ENCODE assay signal across 8 cellular contexts in genomic region chrX:104156630-104157529, GRCh38. TPM values are rescaled to one million over a fixed set of nuclear protein-coding genes. Genes with fewer than 3 reads are reported as not detected.
DNase-seq lines count a peak whose midpoint lies in the region; TF ChIP-seq lines count a peak whose summit lies in the region.

Gene SLC25A53 (minus strand): TSS chrX:104157009. CDS start chrX:104105257, 51,752 bp downstream.

- H3K9me3 Mint-ChIP-seq in endodermal cell (peaks cover 48% of the 10 kb centered on the region), mesothelial cell of epicardium (peaks cover 6% of the 10 kb centered on the region)

- no peaks in the 10 kb centered on the region for H3K9me3 ChIP-seq in endodermal cell (ENCODE audit: control insufficient read depth, low read length)

- H3K4me1 Mint-ChIP-seq in endodermal cell (no peaks in the 10 kb centered on the region), mesothelial cell of epicardium (no peaks in the 10 kb centered on the region)

- peak within 1 kb of the TSS; percentile 62 for H3K9ac ChIP-seq in endodermal cell (ENCODE audit: extremely low read depth, low read length, poor library complexity, severe bottlenecking)

- H3K4me3 Mint-ChIP-seq in endodermal cell = peak within 1 kb of the TSS; percentile 81
- peak within 1 kb of the TSS; percentile 91 for H3K4me3 Mint-ChIP-seq in mesothelial cell of epicardium

- H3K27me3 Mint-ChIP-seq in endodermal cell (ENCODE audit: insufficient read depth) (no peaks in the 10 kb centered on the region), mesothelial cell of epicardium (ENCODE audit: low read depth) (no peaks in the 10 kb centered on the region)

- 0 to 1% methylated on average over 1 to 44 of the region's 44 CpGs for WGBS in endodermal cell (ENCODE audit: insufficient coverage in 1 of 2, insufficient read length in 1 of 2), 2 experiments

- H3K27ac Mint-ChIP-seq in endodermal cell (peak within 1 kb of the TSS; percentile 99), mesothelial cell of epicardium (peak within 1 kb of the TSS; percentile 96)

- H3K4me1 ChIP-seq in endodermal cell (ENCODE audit: control insufficient read depth, insufficient read depth, low read length) = peaks cover 4% of the 10 kb centered on the region

- no peaks in the 10 kb centered on the region for H3K36me3 ChIP-seq in endodermal cell (ENCODE audit: control insufficient read depth, insufficient read depth, low read length)

- peak within 1 kb of the TSS; percentile 92 for H3K4me3 ChIP-seq in endodermal cell (ENCODE audit: low read length)

- H3K36me3 Mint-ChIP-seq in endodermal cell (ENCODE audit: low read depth) (no peaks in the 10 kb centered on the region), mesothelial cell of epicardium (no peaks in the 10 kb centered on the region)

- no peaks in the 10 kb centered on the region for H3K27me3 ChIP-seq in endodermal cell (ENCODE audit: control insufficient read depth, insufficient read depth, low read length, poor library complexity, severe bottlenecking)

- H3K27ac ChIP-seq in endodermal cell (ENCODE audit: low read depth, low read length) = peak within 1 kb of the TSS; percentile 80

- TF ChIP-seq CTCF in GM20000 (IDR thresholded peaks at IDR 0.05; ENCODE audit: extremely low read depth, missing control alignments) = no peak
- TF ChIP-seq CTCF in endodermal cell (conservative IDR thresholded peaks at IDR 0.05) = no peak
- TF ChIP-seq CTCF in mesothelial cell of epicardium (IDR thresholded peaks at IDR 0.05; ENCODE audit: unreplicated experiment) = no peak

- DNase-seq in COLO668 (lab: John Stamatoyannopoulos, UW; ENCODE audit: unreplicated experiment) = peak; percentile 85
- DNase-seq in GM20000 (ENCODE audit: low spot score) = peak; percentile 69
- peak; percentile 45 for DNase-seq in HS-5 (ENCODE audit: low read depth)
- DNase-seq in NOMO-1 (lab: John Stamatoyannopoulos, UW; ENCODE audit: unreplicated experiment in 2 of 2) = peak; percentile 76 to 83
- DNase-seq in activated CD8-positive, alpha-beta memory T cell treated with anti-CD3 and anti-CD28 coated beads, Interleukin-2, amount 50 U/mL, for 1 hour (ENCODE audit: extremely low read depth) = peak; percentile 41
- DNase-seq in endodermal cell = peak; percentile 91
- DNase-seq in mesothelial cell of epicardium (ENCODE audit: low spot score in 2 of 2, unreplicated experiment in 2 of 2) = peak; percentile 28 to 60
- peak; percentile 47 to 61 for DNase-seq in stimulated activated CD8-positive, alpha-beta memory T cell treated with anti-CD3 and anti-CD28 coated beads, Interleukin-15, amount 100 ng/mL, for 48 hours (ENCODE audit: low read depth in 2 of 2)

RNA-seq across cellular contexts. Expression of gene SLC25A53, which starts in this region (rescaled TPM):
- 1 to 10 TPM; 2.0 to 4.4 TPM for total RNA-seq in endodermal cell
- polyA plus RNA-seq in endodermal cell (2013, experiment 1 of 2) = 5.8 TPM
- 5.3 TPM for polyA plus RNA-seq in endodermal cell (2013, experiment 2 of 2)
- 7.2 to 8.5 TPM (median 7.4 TPM) in 3 replicates for total RNA-seq in mesothelial cell of epicardium

Comparison
In these comparisons a context has a peak if more than half of its experiments do, and no peak if none do; other contexts are left out.
1. Peak in every context shown above with its lines: DNase-seq, H3K4me3 ChIP-seq and H3K27ac ChIP-seq.
2. DNase-seq: peak in every context shown above with its lines; median percentile 91 in endodermal cell; 85 in COLO668; 80 in NOMO-1; 69 in GM20000; 54 in stimulated activated CD8-positive, alpha-beta memory T cell treated with anti-CD3 and anti-CD28 coated beads, Interleukin-15, amount 100 ng/mL, for 48 hours; 45 in HS-5; 44 in mesothelial cell of epicardium; 41 in activated CD8-positive, alpha-beta memory T cell treated with anti-CD3 and anti-CD28 coated beads, Interleukin-2, amount 50 U/mL, for 1 hour.